ENCODE assay signal across 8 cellular contexts in genomic region chr5:92518318-92518913, GRCh38.
A peak's percentile ranks its signal among the peaks of the same experiment; 100 is the strongest.
DNase-seq lines count a peak whose midpoint lies in the region; ATAC-seq, FAIRE-seq and TF ChIP-seq lines count a peak whose summit lies in the region.

No MANE protein-coding gene starts in this region.

- intact Hi-C loops in psoas muscle (cut with DNase I): no loop called here

- H3K9me3 ChIP-seq in psoas muscle: no peaks in the 10 kb centered on the region

- H3K4me1 ChIP-seq in psoas muscle: no peaks in the 10 kb centered on the region

- 32 to 39% (median 33%) methylated on average over 4 of the region's 4 CpGs for WGBS in psoas muscle, 3 donors

- ATAC-seq in HG03066 (IDR thresholded peaks at IDR 0.05; ENCODE audit: low read depth, unreplicated experiment) (peak; percentile 100), psoas muscle (peak in 2 of 4 donors; percentile 50 to 58)

- H3K27ac ChIP-seq in psoas muscle: no peak overlapping the region

- peak; percentile 60 for DNase-seq in DMS53 treated with DMSO at 0.1 percent for 48 hours (lab: John Stamatoyannopoulos, UW; ENCODE audit: unreplicated experiment)
- peak; percentile 10 for DNase-seq in GM19238 (ENCODE audit: insufficient read length, low spot score)
- DNase-seq in NCI-H82 treated with DMSO at 0.1 percent for 48 hours (lab: John Stamatoyannopoulos, UW; ENCODE audit: unreplicated experiment): peak; percentile 1
- DNase-seq in epithelial cell of proximal tubule (ENCODE audit: low read depth): peak; percentile 43
- no peak for DNase-seq in psoas muscle
- no peak for DNase-seq in frontal cortex (ENCODE audit: low spot score in 2 of 2)
- no peak for DNase-seq in NCI-H2196 treated with DMSO at 0.1 percent for 48 hours (lab: John Stamatoyannopoulos, UW; ENCODE audit: unreplicated experiment)

- H3K36me3 ChIP-seq in psoas muscle (ENCODE audit: insufficient read depth in 1 of 2, low read depth in 1 of 2): no peaks in the 10 kb centered on the region

- TF ChIP-seq CTCF in epithelial cell of proximal tubule (conservative IDR thresholded peaks at IDR 0.05; ENCODE audit: low read depth, low read length) (peak; percentile 80), psoas muscle (IDR thresholded peaks at IDR 0.05) (peak; percentile 31)

- FAIRE-seq in frontal cortex (lab: Jason Lieb, UNC): no peak

- no peaks in the 10 kb centered on the region for H3K27me3 ChIP-seq in psoas muscle (ENCODE audit: insufficient read depth in 3 of 3, low read length in 2 of 3)

- H3K4me3 ChIP-seq in epithelial cell of proximal tubule (ENCODE audit: low read depth, low read length) (no peak overlapping the region), psoas muscle (no peak overlapping the region)

Comparison
In these comparisons a context has a peak if more than half of its experiments do, and no peak if none do; other contexts are left out.
1. DNase-seq: peak in DMS53 treated with DMSO at 0.1 percent for 48 hours (single experiment), GM19238 (single experiment), NCI-H82 treated with DMSO at 0.1 percent for 48 hours (single experiment) and epithelial cell of proximal tubule (single experiment); none in psoas muscle (0 of 2), frontal cortex (0 of 2) and NCI-H2196 treated with DMSO at 0.1 percent for 48 hours (single experiment).